ENCODE assay signal across 8 cellular contexts in the genomic region with DNA sequence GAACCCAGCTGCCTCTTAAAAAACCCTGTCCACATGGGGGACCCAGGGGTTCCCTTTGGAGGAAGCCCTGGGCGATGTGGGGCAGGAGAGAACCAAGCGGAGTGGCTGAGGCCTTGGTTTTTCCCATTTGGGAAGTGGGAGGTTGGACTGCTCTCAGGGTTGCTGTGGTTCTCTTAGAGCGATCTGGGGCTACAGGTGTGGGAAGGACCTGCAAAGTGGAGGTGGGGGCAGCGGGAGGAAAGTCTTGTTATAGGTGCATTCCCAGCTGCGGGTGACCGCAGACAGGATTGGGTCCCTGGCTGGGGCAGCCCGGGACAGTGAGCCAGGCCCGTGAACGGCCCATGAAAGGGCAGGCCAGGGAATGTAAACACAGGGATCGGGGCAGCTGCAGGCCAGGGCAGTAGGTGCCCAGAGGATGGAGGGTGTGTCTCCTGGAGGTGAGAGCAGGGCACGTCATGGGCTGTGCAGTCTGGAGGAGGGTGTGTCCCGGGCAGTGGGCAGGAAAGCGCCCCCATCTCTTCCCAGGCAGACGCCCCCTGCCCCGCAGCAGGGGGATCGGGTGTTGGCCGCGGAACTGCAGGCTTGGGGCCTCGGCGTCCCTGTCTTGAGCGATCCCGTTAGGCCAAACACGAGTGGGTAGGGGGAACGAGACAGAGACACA. TPM values are rescaled to one million over a fixed set of nuclear protein-coding genes. Genes with fewer than 3 reads are reported as not detected.
DNase-seq lines count a peak whose midpoint lies in the region; ATAC-seq and TF ChIP-seq lines count a peak whose summit lies in the region.

No MANE protein-coding gene starts in this region.

- peaks cover 4% of the 10 kb centered on the region for H3K36me3 ChIP-seq in CD4-positive, CD25-positive, alpha-beta regulatory T cell (ENCODE audit: control insufficient read depth, insufficient read depth, low read length)
- peaks cover 2% of the 10 kb centered on the region; the same call in 1 of the 2 replicates for H3K36me3 ChIP-seq in Loucy (ENCODE audit: insufficient read depth, low read length)

- peak overlapping the region; percentile 48 for H3K9ac ChIP-seq in Loucy (ENCODE audit: low read depth, low read length, poor library complexity, severe bottlenecking)

- intact Hi-C loops in natural killer cell (cut with micrococcal nuclease) = no loop called here

- H2AFZ ChIP-seq in Loucy (ENCODE audit: low read length) = 0 out of 2 replicates have a peak overlapping the region, but pooled peaks have one; percentile 84

- peaks cover 20% of the 10 kb centered on the region for H3K36me3 Mint-ChIP-seq in CD4-positive, CD25-positive, alpha-beta regulatory T cell
- H3K36me3 Mint-ChIP-seq in effector memory CD8-positive, alpha-beta T cell (ENCODE audit: insufficient read depth) = peaks cover 20% of the 10 kb centered on the region
- H3K36me3 Mint-ChIP-seq in natural killer cell = no peaks in the 10 kb centered on the region

- H4K20me1 ChIP-seq in Loucy (ENCODE audit: insufficient read depth, low read length, poor library complexity, severe bottlenecking) = no peaks in the 10 kb centered on the region

- H3K9me3 Mint-ChIP-seq in CD4-positive, CD25-positive, alpha-beta regulatory T cell = peaks cover 0 to 13% (median 1%) of the 10 kb centered on the region in 7 donors
- H3K9me3 Mint-ChIP-seq in effector memory CD8-positive, alpha-beta T cell = no peaks in the 10 kb centered on the region
- no peaks in the 10 kb centered on the region for H3K9me3 Mint-ChIP-seq in natural killer cell

- H3K4me2 ChIP-seq in Loucy (ENCODE audit: low read depth, low read length, poor library complexity, severe bottlenecking) = peak overlapping the region; percentile 88

- peaks cover 4% of the 10 kb centered on the region for H3K27me3 Mint-ChIP-seq in CD4-positive, CD25-positive, alpha-beta regulatory T cell
- no peaks in the 10 kb centered on the region for H3K27me3 Mint-ChIP-seq in effector memory CD8-positive, alpha-beta T cell
- peaks cover 0 to 3% of the 10 kb centered on the region in 2 donors for H3K27me3 Mint-ChIP-seq in natural killer cell (ENCODE audit: low read depth in 2 of 2)

- no peak for ATAC-seq in CD4-positive, CD25-positive, alpha-beta regulatory T cell (ENCODE audit: low read depth in 2 of 2)
- no peak for ATAC-seq in effector memory CD8-positive, alpha-beta T cell (replicated peaks)
- ATAC-seq in natural killer cell = no peak

- peaks cover 5% of the 10 kb centered on the region; the same call in 1 of the 2 replicates for H3K79me2 ChIP-seq in Loucy (ENCODE audit: insufficient read depth, low read length)

- no peaks in the 10 kb centered on the region for H3K27me3 ChIP-seq in CD4-positive, CD25-positive, alpha-beta regulatory T cell (ENCODE audit: control insufficient read depth, insufficient read depth, low read length)
- no peaks in the 10 kb centered on the region for H3K27me3 ChIP-seq in Loucy (ENCODE audit: insufficient read depth, low read length, poor library complexity, severe bottlenecking)

- peaks cover 5 to 33% (median 17%) of the 10 kb centered on the region in 4 donors for H3K4me1 Mint-ChIP-seq in CD4-positive, CD25-positive, alpha-beta regulatory T cell
- peaks cover 11 to 15% of the 10 kb centered on the region in 2 donors for H3K4me1 Mint-ChIP-seq in effector memory CD8-positive, alpha-beta T cell (ENCODE audit: low read depth in 2 of 2)
- H3K4me1 Mint-ChIP-seq in natural killer cell = peaks cover 18 to 20% of the 10 kb centered on the region in 2 donors

- H3K4me1 ChIP-seq in CD4-positive, CD25-positive, alpha-beta regulatory T cell (ENCODE audit: control insufficient read depth, insufficient read depth, low read length, poor library complexity, severe bottlenecking) = peaks cover 23% of the 10 kb centered on the region
- peaks cover 12% of the 10 kb centered on the region for H3K4me1 ChIP-seq in Loucy (ENCODE audit: insufficient read depth, low read length, poor library complexity, severe bottlenecking)

- H3K9me3 ChIP-seq in CD4-positive, CD25-positive, alpha-beta regulatory T cell (ENCODE audit: control insufficient read depth in 2 of 2, low read length in 2 of 2) = peaks cover 2 to 16% of the 10 kb centered on the region in 2 experiments
- no peaks in the 10 kb centered on the region for H3K9me3 ChIP-seq in Loucy (ENCODE audit: insufficient read depth, low read depth, low read length)

- no peak overlapping the region for H3K27ac ChIP-seq in CD4-positive, CD25-positive, alpha-beta regulatory T cell (ENCODE audit: insufficient read depth, low read length, poor library complexity, severe bottlenecking)

- peak overlapping the region; percentile 90 to 92 (median 90) for H3K4me3 Mint-ChIP-seq in CD4-positive, CD25-positive, alpha-beta regulatory T cell
- H3K4me3 Mint-ChIP-seq in effector memory CD8-positive, alpha-beta T cell = peak overlapping the region; percentile 88 to 93
- peak overlapping the region; percentile 95 for H3K4me3 Mint-ChIP-seq in natural killer cell

- no peak overlapping the region for H3K4me3 ChIP-seq in CD4-positive, CD25-positive, alpha-beta regulatory T cell (ENCODE audit: low read depth, low read length)
- peak overlapping the region; percentile 78 for H3K4me3 ChIP-seq in Loucy (ENCODE audit: low read length, poor library complexity, severe bottlenecking)

- H3K27ac Mint-ChIP-seq in CD4-positive, CD25-positive, alpha-beta regulatory T cell = peak overlapping the region in 2 of 3 donors; percentile 75 to 86
- peak overlapping the region in 1 of 2 donors; percentile 89 for H3K27ac Mint-ChIP-seq in effector memory CD8-positive, alpha-beta T cell
- peak overlapping the region; percentile 69 to 87 for H3K27ac Mint-ChIP-seq in natural killer cell

- no peak for TF ChIP-seq CTCF in Loucy (conservative IDR thresholded peaks at IDR 0.05; ENCODE audit: low read length)
- TF ChIP-seq CTCF in natural killer cell (IDR thresholded peaks at IDR 0.05) = no peak

- H3F3A ChIP-seq in Loucy (ENCODE audit: low read depth) = no peaks in the 10 kb centered on the region

- no peaks in the 10 kb centered on the region for H3K9me2 ChIP-seq in Loucy (replicated peaks; ENCODE audit: low read depth, low read length)

- DNase-seq in CD4-positive, CD25-positive, alpha-beta regulatory T cell = no peak
- DNase-seq in effector memory CD8-positive, alpha-beta T cell = no peak
- no peak for DNase-seq in natural killer cell
- DNase-seq in DMS114 treated with DMSO at 0.1 percent for 48 hours (lab: John Stamatoyannopoulos, UW; ENCODE audit: unreplicated experiment) = no peak
- DNase-seq in NCI-H1436 (lab: John Stamatoyannopoulos, UW) = no peak
- no peak for DNase-seq in stimulated activated naive CD4-positive, alpha-beta T cell (lab: John Stamatoyannopoulos, UW)
- DNase-seq in T-helper 9 cell = no peak

RNA-seq across cellular contexts. Expression of gene SLC25A23, which starts 0.8 kb away (rescaled TPM):
- total RNA-seq in CD4-positive, CD25-positive, alpha-beta regulatory T cell = 10.9 TPM
- 10 to 100 TPM in 2 of 4 donors, 1 to 10 TPM in 2; 6.6 to 14.7 (median 11.1) TPM for polyA plus RNA-seq in CD4-positive, CD25-positive, alpha-beta regulatory T cell
- 10 to 100 TPM in 1 of 3 donors, 1 to 10 TPM in 2; 7.8 to 10.5 (median 8.7) TPM for total RNA-seq in natural killer cell

RNA-seq across cellular contexts. Expression of gene CRB3, which starts 5.2 kb away (rescaled TPM):
- 1.6 TPM for total RNA-seq in CD4-positive, CD25-positive, alpha-beta regulatory T cell
- 1 to 10 TPM; 2.6 to 5.8 (median 3.7) TPM for polyA plus RNA-seq in CD4-positive, CD25-positive, alpha-beta regulatory T cell
- 1 to 10 TPM in 1 of 3 donors, under 1 TPM in 1, not detected in 1; 0.59 to 1.1 TPM for total RNA-seq in natural killer cell

RNA-seq across cellular contexts. Expression of gene DENND1C, which starts 22.8 kb away (rescaled TPM):
- total RNA-seq in CD4-positive, CD25-positive, alpha-beta regulatory T cell = 125 TPM
- polyA plus RNA-seq in CD4-positive, CD25-positive, alpha-beta regulatory T cell = 10 to 100 TPM; 36.9 to 42.4 (median 41.4) TPM
- total RNA-seq in natural killer cell = 100 to 1,000 TPM; 175 to 197 (median 188) TPM

RNA-seq across cellular contexts. Expression of gene SLC25A41, which starts 25.3 kb away (rescaled TPM):
- total RNA-seq in CD4-positive, CD25-positive, alpha-beta regulatory T cell = 0.42 TPM
- polyA plus RNA-seq in CD4-positive, CD25-positive, alpha-beta regulatory T cell = under 1 TPM in 1 of 4 donors, not detected in 3; 0.24 TPM
- not detected for total RNA-seq in natural killer cell

RNA-seq across cellular contexts. Expression of gene KHSRP, which starts 34.2 kb away (rescaled TPM):
- 156 TPM for total RNA-seq in CD4-positive, CD25-positive, alpha-beta regulatory T cell
- 10 to 100 TPM in 3 of 4 donors, 1 to 10 TPM in 1; 9.1 to 20.3 (median 11.4) TPM for polyA plus RNA-seq in CD4-positive, CD25-positive, alpha-beta regulatory T cell
- total RNA-seq in natural killer cell = 100 to 1,000 TPM; 160 to 192 (median 165) TPM
